ENCODE assay signal across 8 cellular contexts in genomic region chr6:30614044-30614842, GRCh38. TPM values are rescaled to one million over a fixed set of nuclear protein-coding genes. Genes with fewer than 3 reads are reported as not detected.
DNase-seq lines count a peak whose midpoint lies in the region; ATAC-seq and TF ChIP-seq lines count a peak whose summit lies in the region.

No MANE protein-coding gene starts in this region.

- H3K4me3 ChIP-seq in astrocyte of the cerebellum (ENCODE audit: low read depth, low read length) (peak overlapping the region; percentile 54), mesodermal cell (ENCODE audit: extremely low read depth, insufficient read depth, low read length, poor library complexity, severe bottlenecking) (peak overlapping the region; percentile 84)

- TF ChIP-seq CTCF in 22Rv1 (IDR thresholded peaks at IDR 0.05) (no peak), astrocyte of the cerebellum (IDR thresholded peaks at IDR 0.05; ENCODE audit: low read depth, low read length, missing control alignments) (no peak)

- ATAC-seq in GM18867 (IDR thresholded peaks at IDR 0.05; ENCODE audit: unreplicated experiment), result no peak

- in situ Hi-C loops in astrocyte of the cerebellum (cut with HindIII; ENCODE audit: low sequenced_read_pairs), result loop anchor here (5.0 kb wide), 1 partner anchor 52 kb away; no protein-coding TSS in a partner anchor

- no peak for DNase-seq in HEK293T (ENCODE audit: extremely low spot score)
- no peak for DNase-seq in astrocyte of the cerebellum (ENCODE audit: low read depth)
- DNase-seq in stimulated activated CD4-positive, alpha-beta T cell treated with anti-CD3 and anti-CD28 coated beads, Interleukin-4, amount 100 ng/mL, for 24 hours, result no peak
- no peak for DNase-seq in central memory CD4-positive, alpha-beta T cell
- no peak for DNase-seq in stimulated activated CD4-positive, alpha-beta T cell treated with anti-CD3 and anti-CD28 coated beads, Interleukin-2, amount 100 ng/mL, for 48 hours

- H3K27ac ChIP-seq in 22Rv1 (peak overlapping the region; percentile 99), mesodermal cell (ENCODE audit: low read depth, low read length, severe bottlenecking) (peak overlapping the region; percentile 99)

- WGBS in mesodermal cell (ENCODE audit: insufficient coverage in 2 of 2), 2 experiments, result 82 to 95% methylated on average over 3 to 5 of the region's 8 CpGs

- H3K9me3 ChIP-seq in mesodermal cell (ENCODE audit: control insufficient read depth, low read length), result no peaks in the 10 kb centered on the region

- CTCF ChIA-PET in HEK293T (lab: Yijun Ruan, JAX), result interaction anchor here (0.6 to 0.7 kb wide), 3 partner anchors 76 to 245 kb away, joined by 3 to 5 read pairs (median 3); no protein-coding TSS in a partner anchor

- peaks cover 18% of the 10 kb centered on the region for H3K4me1 ChIP-seq in mesodermal cell (ENCODE audit: control insufficient read depth, insufficient read depth, low read length, poor library complexity, severe bottlenecking)

- peaks cover 53% of the 10 kb centered on the region for H3K36me3 ChIP-seq in mesodermal cell (ENCODE audit: control insufficient read depth, insufficient read depth, low read length)

- POLR2A ChIA-PET in HEK293T (lab: Yijun Ruan, JAX), result interaction anchor here (0.6 to 4.8 kb wide), 30 partner anchors 8 to 300 kb away, joined by 3 to 90 read pairs (median 5); partner anchors contain the start of genes ABCF1, ATAT1, DHX16 and GNL1

TF ChIP-seq in HEK293T, 16 proteins besides CTCF, POLR2A, EP300 and RAD21:
- TF ChIP-seq FOXM1 (IDR thresholded peaks at IDR 0.05; ENCODE audit: borderline replicate concordance), result no peak
- TF ChIP-seq ELF4 (IDR thresholded peaks at IDR 0.05), result 0 out of 2 replicates have a peak, but pooled peaks have one; percentile 3
TF ChIP-seq in HEK293T: peak in this region for 1.

RNA-seq across cellular contexts. Expression of gene PPP1R10, which starts 2.8 kb away (rescaled TPM):
- polyA plus RNA-seq in mesodermal cell (2013, experiment 1 of 2), result 45.0 TPM
- 36.8 TPM for polyA plus RNA-seq in mesodermal cell (2013, experiment 2 of 2)

RNA-seq across cellular contexts. Expression of gene MRPS18B, which starts 3.4 kb away (rescaled TPM):
- 55.1 TPM for polyA plus RNA-seq in mesodermal cell (2013, experiment 1 of 2)
- polyA plus RNA-seq in mesodermal cell (2013, experiment 2 of 2), result 54.6 TPM

RNA-seq across cellular contexts. Expression of gene ATAT1, which starts 12.4 kb away (rescaled TPM):
- polyA plus RNA-seq in mesodermal cell (2013, experiment 1 of 2), result 44.6 TPM
- polyA plus RNA-seq in mesodermal cell (2013, experiment 2 of 2), result 38.9 TPM

RNA-seq across cellular contexts. Expression of gene C6orf136, which starts 32.7 kb away (rescaled TPM):
- polyA plus RNA-seq in mesodermal cell (2013, experiment 1 of 2), result 12.5 TPM
- polyA plus RNA-seq in mesodermal cell (2013, experiment 2 of 2), result 11.3 TPM

RNA-seq across cellular contexts. Expression of gene ABCF1, which starts 43.0 kb away (rescaled TPM):
- polyA plus RNA-seq in mesodermal cell (2013, experiment 1 of 2), result 42.5 TPM
- 46.9 TPM for polyA plus RNA-seq in mesodermal cell (2013, experiment 2 of 2)
